14 cellular contexts compared by ENCODE assay signal in the genomic region with DNA sequence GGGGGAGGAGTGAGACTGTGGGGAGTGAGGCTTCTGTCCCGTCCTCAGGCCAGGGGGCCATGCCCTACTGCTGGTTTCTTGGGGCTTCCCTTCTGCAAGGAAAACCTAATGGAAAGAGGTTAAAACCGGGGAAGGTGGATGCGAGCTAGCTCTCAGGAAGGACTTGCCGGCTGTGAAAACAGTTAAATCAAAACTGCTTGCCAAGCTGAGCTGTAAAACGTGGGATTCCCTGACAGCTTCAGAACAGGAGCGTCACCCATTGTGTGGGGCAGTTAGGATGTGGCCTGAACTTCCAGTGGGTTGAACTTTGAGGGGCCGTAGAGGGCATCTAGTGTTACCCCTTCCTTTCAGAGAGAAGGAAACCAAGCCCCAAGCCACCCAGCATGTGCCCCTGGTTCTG. TPM values are rescaled to one million over a fixed set of nuclear protein-coding genes. Genes with fewer than 3 reads are reported as not detected.
DNase-seq lines count a peak whose midpoint lies in the region; ATAC-seq and TF ChIP-seq lines count a peak whose summit lies in the region.
"Had no signal": no experiment of that assay in that cellular context is flagged by ENCODE, and none has a peak within 500 bp of the region (broad histone marks: within the 10 kb centered on the region; RNA-seq: fewer than 3 reads in every experiment).

No MANE protein-coding gene starts in this region.

- peak overlapping the region; percentile 60 to 61 for H3K27ac ChIP-seq in right atrium auricular region
- H3K27ac ChIP-seq in esophagus (ENCODE audit: low read depth in 2 of 2, low read length in 1 of 2): peak overlapping the region; percentile 35 to 73
- H3K27ac ChIP-seq in neuronal stem cell (replicated peaks; ENCODE audit: low read length): no peak overlapping the region
- peak overlapping the region in 1 of 2 donors; percentile 74 for H3K27ac ChIP-seq in breast epithelium
- H3K27ac ChIP-seq: GM23248 had no signal

- H4K8ac ChIP-seq in neuronal stem cell (ENCODE audit: low read depth, low read length): no peak overlapping the region

- H3K79me1 ChIP-seq in neuronal stem cell (ENCODE audit: low read depth, low read length): no peaks in the 10 kb centered on the region

- no peak overlapping the region for H3K18ac ChIP-seq in neuronal stem cell (ENCODE audit: low read length)

- no peak overlapping the region for H3K23ac ChIP-seq in neuronal stem cell (ENCODE audit: low read depth, low read length, poor library complexity)

- no peak overlapping the region for H3K14ac ChIP-seq in neuronal stem cell (ENCODE audit: low read length)

- TF ChIP-seq CTCF in right atrium auricular region (IDR thresholded peaks at IDR 0.05) (no peak), breast epithelium (IDR thresholded peaks at IDR 0.05) (no peak)

- H3K27me3 ChIP-seq in right atrium auricular region: no peaks in the 10 kb centered on the region
- H3K27me3 ChIP-seq in esophagus (ENCODE audit: control insufficient read depth in 1 of 2, insufficient read depth in 2 of 2, low read length in 2 of 2): no peaks in the 10 kb centered on the region
- peaks cover 0 to 14% (median 0%) of the 10 kb centered on the region in 3 experiments for H3K27me3 ChIP-seq in neuronal stem cell (ENCODE audit: control insufficient read depth in 3 of 3, insufficient read depth in 3 of 3, low read depth in 1 of 3, low read length in 3 of 3)
- no peaks in the 10 kb centered on the region for H3K27me3 ChIP-seq in breast epithelium
- H3K27me3 ChIP-seq: MG63 had no signal

- no peak overlapping the region for H2BK12ac ChIP-seq in neuronal stem cell (ENCODE audit: low read length)

- H2AFZ ChIP-seq in neuronal stem cell (ENCODE audit: low read length): no peak overlapping the region
- H2AFZ ChIP-seq: GM23248 had no signal

- DNase-seq in right atrium auricular region (ENCODE audit: low spot score) (no peak), Right ventricle myocardium superior (no peak), neuronal stem cell (ENCODE audit: low spot score) (no peak), breast epithelium (ENCODE audit: low spot score in 2 of 2) (no peak), DMS114 treated with DMSO at 0.1 percent for 48 hours (lab: John Stamatoyannopoulos, UW; ENCODE audit: unreplicated experiment) (no peak), amniotic stem cell (lab: John Stamatoyannopoulos, UW) (no peak), UCSD-AML1 (lab: John Stamatoyannopoulos, UW; ENCODE audit: unreplicated experiment) (no peak)
- DNase-seq: activated CD4-positive, alpha-beta T cell treated with anti-CD3 and anti-CD28 coated beads, Interleukin-2, amount 50 U/mL, for 1 hour; activated naive CD4-positive, alpha-beta T cell treated with anti-CD3 and anti-CD28 coated beads for 36 hours; AML-193; GM23248; MG63; naive thymus-derived CD8-positive, alpha-beta T cell had no signal

- peaks cover 0 to 70% of the 10 kb centered on the region in 2 donors for H3K4me1 ChIP-seq in right atrium auricular region
- H3K4me1 ChIP-seq in esophagus (ENCODE audit: control insufficient read depth in 2 of 2, insufficient read depth in 2 of 2, low read length in 1 of 2): peaks cover 5 to 21% of the 10 kb centered on the region in 2 donors
- H3K4me1 ChIP-seq in neuronal stem cell (ENCODE audit: control insufficient read depth in 2 of 2, insufficient read depth in 1 of 2, low read depth in 1 of 2, low read length in 2 of 2): peaks cover 0 to 8% of the 10 kb centered on the region in 2 donors
- peaks cover 0 to 5% of the 10 kb centered on the region in 2 donors for H3K4me1 ChIP-seq in breast epithelium

- TF ChIP-seq POLR2A in breast epithelium (IDR thresholded peaks at IDR 0.05): no peak

- no peak overlapping the region for H2BK120ac ChIP-seq in neuronal stem cell (ENCODE audit: low read depth, low read length)

- WGBS in esophagus, 2 donors: 73% methylated on average over 7 of the region's 7 CpGs
- no CpG with 5 or more reads among the region's 7 CpGs for WGBS in neuronal stem cell (ENCODE audit: extremely low coverage in 2 of 2, insufficient read length in 2 of 2, insufficient replicate concordance in 1 of 2), 2 donors

- peak overlapping the region; percentile 30 for H2AK5ac ChIP-seq in neuronal stem cell (ENCODE audit: low read depth, low read length)

- intact Hi-C loops in Right ventricle myocardium superior (cut with DNase I): no loop called here
- intact Hi-C loops in breast epithelium (cut with DNase I; ENCODE audit: low total_unique reads): no loop called here

- H3K9me3 ChIP-seq in right atrium auricular region: no peaks in the 10 kb centered on the region
- no peaks in the 10 kb centered on the region for H3K9me3 ChIP-seq in esophagus (ENCODE audit: control insufficient read depth in 2 of 2, insufficient read depth in 1 of 2, low read depth in 1 of 2, low read length in 1 of 2)
- no peaks in the 10 kb centered on the region for H3K9me3 ChIP-seq in neuronal stem cell (replicated peaks in 1 of 2; ENCODE audit: control insufficient read depth in 2 of 2, insufficient read depth in 1 of 2, low read depth in 1 of 2, low read length in 2 of 2)
- no peaks in the 10 kb centered on the region for H3K9me3 ChIP-seq in breast epithelium
- H3K9me3 ChIP-seq: MG63 had no signal

- H3K4me2 ChIP-seq in neuronal stem cell (ENCODE audit: insufficient read depth, low read length, poor library complexity, severe bottlenecking): no peak overlapping the region

- no peak overlapping the region for H3K4me3 ChIP-seq in right atrium auricular region
- no peak overlapping the region for H3K4me3 ChIP-seq in esophagus (ENCODE audit: low read depth in 1 of 2, low read length in 2 of 2)
- H3K4me3 ChIP-seq in neuronal stem cell (ENCODE audit: low read length in 2 of 2): no peak overlapping the region
- H3K4me3 ChIP-seq in breast epithelium: no peak overlapping the region
- H3K4me3 ChIP-seq: GM23248, MG63 had no signal

- H3K9ac ChIP-seq in neuronal stem cell (ENCODE audit: low read depth, low read length, poor library complexity): no peak overlapping the region
- H3K9ac ChIP-seq: GM23248 had no signal

- no peak overlapping the region for H4K91ac ChIP-seq in neuronal stem cell (ENCODE audit: low read depth, low read length, poor library complexity)

- peak overlapping the region; percentile 21 for H2BK5ac ChIP-seq in neuronal stem cell (ENCODE audit: low read length)

- H3K36me3 ChIP-seq in right atrium auricular region: no peaks in the 10 kb centered on the region
- H3K36me3 ChIP-seq in esophagus (ENCODE audit: control insufficient read depth in 2 of 2, insufficient read depth in 2 of 2, low read length in 1 of 2): peaks cover 0 to 5% of the 10 kb centered on the region in 2 donors
- H3K36me3 ChIP-seq in neuronal stem cell (replicated peaks in 1 of 2; ENCODE audit: control insufficient read depth in 2 of 2, insufficient read depth in 2 of 2, low read length in 2 of 2): no peaks in the 10 kb centered on the region
- H3K36me3 ChIP-seq in breast epithelium: no peaks in the 10 kb centered on the region
- H3K36me3 ChIP-seq: MG63 had no signal

- no peak overlapping the region for H2BK15ac ChIP-seq in neuronal stem cell (ENCODE audit: low read length)

- ATAC-seq in Right ventricle myocardium superior (ENCODE audit: poor library complexity): no peak
- ATAC-seq: naive thymus-derived CD8-positive, alpha-beta T cell had no signal

- no peak overlapping the region for H3K4ac ChIP-seq in neuronal stem cell (ENCODE audit: low read length)

RNA-seq across cellular contexts. Expression of a gene that starts 13.1 kb away (rescaled TPM):
- 1 to 10 TPM; 6.6 to 7.7 TPM for total RNA-seq in right atrium auricular region
- total RNA-seq in Right ventricle myocardium superior: 9.5 TPM
- 10 to 100 TPM in 1 of 2 donors, 1 to 10 TPM in 1; 8.0 to 23.8 TPM for polyA plus RNA-seq in esophagus
- polyA plus RNA-seq in neuronal stem cell (2013, experiment 1 of 2): 10.5 TPM
- polyA plus RNA-seq in neuronal stem cell (2013, experiment 2 of 2): 10.6 TPM
- total RNA-seq in breast epithelium: 10 to 100 TPM; 53.3 to 89.5 (median 65.0) TPM
- total RNA-seq: GM23248 had no signal

RNA-seq across cellular contexts. Expression of a gene that starts 47.7 kb away (rescaled TPM):
- under 1 TPM; 0.24 to 0.41 TPM for total RNA-seq in right atrium auricular region
- 0.24 TPM for total RNA-seq in Right ventricle myocardium superior
- polyA plus RNA-seq in esophagus: 1 to 10 TPM; 5.8 to 9.6 TPM
- not detected for polyA plus RNA-seq in neuronal stem cell (2013, experiment 1 of 2)
- not detected for polyA plus RNA-seq in neuronal stem cell (2013, experiment 2 of 2)
- total RNA-seq in breast epithelium: 1 to 10 TPM in 1 of 3 donors, under 1 TPM in 2; 0.66 to 3.2 (median 0.73) TPM
- total RNA-seq: activated naive CD4-positive, alpha-beta T cell treated with anti-CD3 and anti-CD28 coated beads for 36 hours; naive thymus-derived CD8-positive, alpha-beta T cell had no signal
- polyA plus RNA-seq: naive thymus-derived CD8-positive, alpha-beta T cell had no signal
